In the genomic region with DNA sequence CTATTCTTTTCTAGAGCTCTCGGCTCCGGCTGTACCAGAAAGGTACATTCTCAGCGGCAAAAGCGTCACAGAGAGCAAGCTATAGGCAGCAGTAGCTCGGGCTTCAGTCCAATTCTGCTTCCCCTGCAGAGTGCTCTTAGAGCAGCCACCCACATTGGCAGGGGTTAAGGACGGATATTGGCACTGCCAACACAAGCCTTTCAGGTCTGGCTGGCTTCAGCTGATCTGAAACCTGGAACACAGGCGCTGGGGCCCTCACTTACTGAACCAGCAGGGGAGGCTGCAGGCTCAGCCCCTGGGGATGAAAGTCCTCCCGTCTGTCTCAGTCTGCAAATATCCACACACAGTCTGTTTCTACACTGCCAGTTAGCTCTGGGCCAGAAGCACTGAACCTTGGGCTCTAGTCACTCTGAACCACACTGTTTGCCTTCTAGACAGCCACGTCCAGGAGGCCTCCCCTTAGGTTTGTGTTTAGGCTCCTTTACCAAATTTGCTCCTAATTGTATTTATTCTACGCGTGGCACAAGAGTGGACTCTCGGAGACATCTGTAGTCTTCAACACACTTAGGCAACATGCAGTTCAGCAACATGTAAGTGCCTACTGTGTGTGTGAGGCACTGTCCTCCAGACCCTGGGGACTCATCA, we compare ENCODE assay signal across 1 cellular context.
TF ChIP-seq lines count a peak whose summit lies in the region.

No MANE protein-coding gene starts in this region.

TF ChIP-seq in HepG2, 621 proteins besides CTCF, POLR2A, EP300 and RAD21 (continued from another document and continues in another):
- no peak for TF ChIP-seq ZNF143 (CRISPR knock-in tag; IDR thresholded peaks at IDR 0.05)
- TF ChIP-seq ZNF703 (CRISPR knock-in tag; IDR thresholded peaks at IDR 0.05; ENCODE audit: borderline replicate concordance) = no peak
- TF ChIP-seq ARNT2 (CRISPR knock-in tag; IDR thresholded peaks at IDR 0.05; ENCODE audit: low read depth) = 0 out of 2 replicates have a peak, but pooled peaks have one; percentile 45
- 0 out of 2 replicates have a peak, but pooled peaks have one; percentile 48 for TF ChIP-seq KLF12 (CRISPR knock-in tag; IDR thresholded peaks at IDR 0.05; ENCODE audit: borderline replicate concordance)
- TF ChIP-seq ZNF724P (CRISPR knock-in tag; IDR thresholded peaks at IDR 0.05; ENCODE audit: borderline replicate concordance) = 0 out of 2 replicates have a peak, but pooled peaks have one; percentile 40
- TF ChIP-seq, protein P1, sequence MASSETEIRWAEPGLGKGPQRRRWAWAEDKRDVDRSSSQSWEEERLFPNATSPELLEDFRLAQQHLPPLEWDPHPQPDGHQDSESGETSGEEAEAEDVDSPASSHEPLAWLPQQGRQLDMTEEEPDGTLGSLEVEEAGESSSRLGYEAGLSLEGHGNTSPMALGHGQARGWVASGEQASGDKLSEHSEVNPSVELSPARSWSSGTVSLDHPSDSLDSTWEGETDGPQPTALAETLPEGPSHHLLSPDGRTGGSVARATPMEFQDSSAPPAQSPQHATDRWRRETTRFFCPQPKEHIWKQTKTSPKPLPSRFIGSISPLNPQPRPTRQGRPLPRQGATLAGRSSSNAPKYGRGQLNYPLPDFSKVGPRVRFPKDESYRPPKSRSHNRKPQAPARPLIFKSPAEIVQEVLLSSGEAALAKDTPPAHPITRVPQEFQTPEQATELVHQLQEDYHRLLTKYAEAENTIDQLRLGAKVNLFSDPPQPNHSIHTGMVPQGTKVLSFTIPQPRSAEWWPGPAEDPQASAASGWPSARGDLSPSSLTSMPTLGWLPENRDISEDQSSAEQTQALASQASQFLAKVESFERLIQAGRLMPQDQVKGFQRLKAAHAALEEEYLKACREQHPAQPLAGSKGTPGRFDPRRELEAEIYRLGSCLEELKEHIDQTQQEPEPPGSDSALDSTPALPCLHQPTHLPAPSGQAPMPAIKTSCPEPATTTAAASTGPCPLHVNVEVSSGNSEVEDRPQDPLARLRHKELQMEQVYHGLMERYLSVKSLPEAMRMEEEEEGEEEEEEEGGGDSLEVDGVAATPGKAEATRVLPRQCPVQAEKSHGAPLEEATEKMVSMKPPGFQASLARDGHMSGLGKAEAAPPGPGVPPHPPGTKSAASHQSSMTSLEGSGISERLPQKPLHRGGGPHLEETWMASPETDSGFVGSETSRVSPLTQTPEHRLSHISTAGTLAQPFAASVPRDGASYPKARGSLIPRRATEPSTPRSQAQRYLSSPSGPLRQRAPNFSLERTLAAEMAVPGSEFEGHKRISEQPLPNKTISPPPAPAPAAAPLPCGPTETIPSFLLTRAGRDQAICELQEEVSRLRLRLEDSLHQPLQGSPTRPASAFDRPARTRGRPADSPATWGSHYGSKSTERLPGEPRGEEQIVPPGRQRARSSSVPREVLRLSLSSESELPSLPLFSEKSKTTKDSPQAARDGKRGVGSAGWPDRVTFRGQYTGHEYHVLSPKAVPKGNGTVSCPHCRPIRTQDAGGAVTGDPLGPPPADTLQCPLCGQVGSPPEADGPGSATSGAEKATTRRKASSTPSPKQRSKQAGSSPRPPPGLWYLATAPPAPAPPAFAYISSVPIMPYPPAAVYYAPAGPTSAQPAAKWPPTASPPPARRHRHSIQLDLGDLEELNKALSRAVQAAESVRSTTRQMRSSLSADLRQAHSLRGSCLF (CRISPR knock-in tag; IDR thresholded peaks at IDR 0.05; ENCODE audit: borderline replicate concordance) = no peak
- TF ChIP-seq DNMT1 (CRISPR knock-in tag; IDR thresholded peaks at IDR 0.05) = no peak
- no peak for TF ChIP-seq ZNF235 (CRISPR knock-in tag; IDR thresholded peaks at IDR 0.05; ENCODE audit: borderline replicate concordance)
- TF ChIP-seq, protein P2, sequence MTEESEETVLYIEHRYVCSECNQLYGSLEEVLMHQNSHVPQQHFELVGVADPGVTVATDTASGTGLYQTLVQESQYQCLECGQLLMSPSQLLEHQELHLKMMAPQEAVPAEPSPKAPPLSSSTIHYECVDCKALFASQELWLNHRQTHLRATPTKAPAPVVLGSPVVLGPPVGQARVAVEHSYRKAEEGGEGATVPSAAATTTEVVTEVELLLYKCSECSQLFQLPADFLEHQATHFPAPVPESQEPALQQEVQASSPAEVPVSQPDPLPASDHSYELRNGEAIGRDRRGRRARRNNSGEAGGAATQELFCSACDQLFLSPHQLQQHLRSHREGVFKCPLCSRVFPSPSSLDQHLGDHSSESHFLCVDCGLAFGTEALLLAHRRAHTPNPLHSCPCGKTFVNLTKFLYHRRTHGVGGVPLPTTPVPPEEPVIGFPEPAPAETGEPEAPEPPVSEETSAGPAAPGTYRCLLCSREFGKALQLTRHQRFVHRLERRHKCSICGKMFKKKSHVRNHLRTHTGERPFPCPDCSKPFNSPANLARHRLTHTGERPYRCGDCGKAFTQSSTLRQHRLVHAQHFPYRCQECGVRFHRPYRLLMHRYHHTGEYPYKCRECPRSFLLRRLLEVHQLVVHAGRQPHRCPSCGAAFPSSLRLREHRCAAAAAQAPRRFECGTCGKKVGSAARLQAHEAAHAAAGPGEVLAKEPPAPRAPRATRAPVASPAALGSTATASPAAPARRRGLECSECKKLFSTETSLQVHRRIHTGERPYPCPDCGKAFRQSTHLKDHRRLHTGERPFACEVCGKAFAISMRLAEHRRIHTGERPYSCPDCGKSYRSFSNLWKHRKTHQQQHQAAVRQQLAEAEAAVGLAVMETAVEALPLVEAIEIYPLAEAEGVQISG (CRISPR knock-in tag; IDR thresholded peaks at IDR 0.05) = peak; percentile 58
- no peak for TF ChIP-seq ZNF354B (CRISPR knock-in tag; IDR thresholded peaks at IDR 0.05)
- TF ChIP-seq HNF4G (IDR thresholded peaks at IDR 0.05; ENCODE audit: borderline replicate concordance, low read depth, low read length) = peak; percentile 85
- peak; percentile 71; the same call in 1 of the 2 replicates for TF ChIP-seq HNF4G (CRISPR knock-in tag; IDR thresholded peaks at IDR 0.05; ENCODE audit: borderline replicate concordance, low read depth)
- no peak for TF ChIP-seq KLF11 (CRISPR knock-in tag; IDR thresholded peaks at IDR 0.05)
- no peak for TF ChIP-seq HNRNPK (IDR thresholded peaks at IDR 0.05; ENCODE audit: low read depth, low read length, poor library complexity, severe bottlenecking)
- TF ChIP-seq CHD4 (IDR thresholded peaks at IDR 0.05; ENCODE audit: borderline replicate concordance, low read length) = no peak
- TF ChIP-seq, protein P3, sequence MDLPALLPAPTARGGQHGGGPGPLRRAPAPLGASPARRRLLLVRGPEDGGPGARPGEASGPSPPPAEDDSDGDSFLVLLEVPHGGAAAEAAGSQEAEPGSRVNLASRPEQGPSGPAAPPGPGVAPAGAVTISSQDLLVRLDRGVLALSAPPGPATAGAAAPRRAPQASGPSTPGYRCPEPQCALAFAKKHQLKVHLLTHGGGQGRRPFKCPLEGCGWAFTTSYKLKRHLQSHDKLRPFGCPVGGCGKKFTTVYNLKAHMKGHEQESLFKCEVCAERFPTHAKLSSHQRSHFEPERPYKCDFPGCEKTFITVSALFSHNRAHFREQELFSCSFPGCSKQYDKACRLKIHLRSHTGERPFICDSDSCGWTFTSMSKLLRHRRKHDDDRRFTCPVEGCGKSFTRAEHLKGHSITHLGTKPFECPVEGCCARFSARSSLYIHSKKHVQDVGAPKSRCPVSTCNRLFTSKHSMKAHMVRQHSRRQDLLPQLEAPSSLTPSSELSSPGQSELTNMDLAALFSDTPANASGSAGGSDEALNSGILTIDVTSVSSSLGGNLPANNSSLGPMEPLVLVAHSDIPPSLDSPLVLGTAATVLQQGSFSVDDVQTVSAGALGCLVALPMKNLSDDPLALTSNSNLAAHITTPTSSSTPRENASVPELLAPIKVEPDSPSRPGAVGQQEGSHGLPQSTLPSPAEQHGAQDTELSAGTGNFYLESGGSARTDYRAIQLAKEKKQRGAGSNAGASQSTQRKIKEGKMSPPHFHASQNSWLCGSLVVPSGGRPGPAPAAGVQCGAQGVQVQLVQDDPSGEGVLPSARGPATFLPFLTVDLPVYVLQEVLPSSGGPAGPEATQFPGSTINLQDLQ (CRISPR knock-in tag; IDR thresholded peaks at IDR 0.05) = no peak
- TF ChIP-seq TP53 (CRISPR knock-in tag; conservative IDR thresholded peaks at IDR 0.05) = no peak
- TF ChIP-seq PCBP2 (optimal IDR thresholded peaks at IDR 0.05; ENCODE audit: low read depth, low read length, poor library complexity, severe bottlenecking) = no peak
- no peak for TF ChIP-seq ZNF333 (CRISPR knock-in tag; IDR thresholded peaks at IDR 0.05; ENCODE audit: borderline replicate concordance)
- no peak for TF ChIP-seq GABPB1 (CRISPR knock-in tag; IDR thresholded peaks at IDR 0.05)
- no peak for TF ChIP-seq ZNF546 (CRISPR knock-in tag; conservative IDR thresholded peaks at IDR 0.05)
- 0 out of 2 replicates have a peak, but pooled peaks have one; percentile 50 for TF ChIP-seq JUN (CRISPR knock-in tag; IDR thresholded peaks at IDR 0.05)
- TF ChIP-seq, protein P4, sequence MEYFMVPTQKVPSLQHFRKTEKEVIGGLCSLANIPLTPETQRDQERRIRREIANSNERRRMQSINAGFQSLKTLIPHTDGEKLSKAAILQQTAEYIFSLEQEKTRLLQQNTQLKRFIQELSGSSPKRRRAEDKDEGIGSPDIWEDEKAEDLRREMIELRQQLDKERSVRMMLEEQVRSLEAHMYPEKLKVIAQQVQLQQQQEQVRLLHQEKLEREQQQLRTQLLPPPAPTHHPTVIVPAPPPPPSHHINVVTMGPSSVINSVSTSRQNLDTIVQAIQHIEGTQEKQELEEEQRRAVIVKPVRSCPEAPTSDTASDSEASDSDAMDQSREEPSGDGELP (IDR thresholded peaks at IDR 0.05; ENCODE audit: borderline replicate concordance, low read depth) = peak; percentile 82
- TF ChIP-seq, protein P5, sequence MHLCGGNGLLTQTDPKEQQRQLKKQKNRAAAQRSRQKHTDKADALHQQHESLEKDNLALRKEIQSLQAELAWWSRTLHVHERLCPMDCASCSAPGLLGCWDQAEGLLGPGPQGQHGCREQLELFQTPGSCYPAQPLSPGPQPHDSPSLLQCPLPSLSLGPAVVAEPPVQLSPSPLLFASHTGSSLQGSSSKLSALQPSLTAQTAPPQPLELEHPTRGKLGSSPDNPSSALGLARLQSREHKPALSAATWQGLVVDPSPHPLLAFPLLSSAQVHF (CRISPR knock-in tag; IDR thresholded peaks at IDR 0.05) = no peak
- TF ChIP-seq KDM5B (CRISPR knock-in tag; IDR thresholded peaks at IDR 0.05; ENCODE audit: borderline replicate concordance) = peak; percentile 32; the same call in 1 of the 2 replicates
- TF ChIP-seq ZNF180 (CRISPR knock-in tag; IDR thresholded peaks at IDR 0.05; ENCODE audit: borderline replicate concordance, low read depth) = no peak
- TF ChIP-seq, protein P6, sequence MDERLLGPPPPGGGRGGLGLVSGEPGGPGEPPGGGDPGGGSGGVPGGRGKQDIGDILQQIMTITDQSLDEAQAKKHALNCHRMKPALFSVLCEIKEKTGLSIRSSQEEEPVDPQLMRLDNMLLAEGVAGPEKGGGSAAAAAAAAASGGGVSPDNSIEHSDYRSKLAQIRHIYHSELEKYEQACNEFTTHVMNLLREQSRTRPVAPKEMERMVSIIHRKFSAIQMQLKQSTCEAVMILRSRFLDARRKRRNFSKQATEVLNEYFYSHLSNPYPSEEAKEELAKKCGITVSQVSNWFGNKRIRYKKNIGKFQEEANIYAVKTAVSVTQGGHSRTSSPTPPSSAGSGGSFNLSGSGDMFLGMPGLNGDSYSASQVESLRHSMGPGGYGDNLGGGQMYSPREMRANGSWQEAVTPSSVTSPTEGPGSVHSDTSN (CRISPR knock-in tag; IDR thresholded peaks at IDR 0.05) = no peak
- TF ChIP-seq ZBTB7A (CRISPR knock-in tag; IDR thresholded peaks at IDR 0.05) = no peak
- TF ChIP-seq ZNF879 (CRISPR knock-in tag; IDR thresholded peaks at IDR 0.05) = no peak
- 0 out of 2 replicates have a peak, but pooled peaks have one; percentile 49 for TF ChIP-seq PPARG (CRISPR knock-in tag; conservative IDR thresholded peaks at IDR 0.05)
- no peak for TF ChIP-seq HMGA1 (CRISPR knock-in tag; conservative IDR thresholded peaks at IDR 0.05)
- no peak for TF ChIP-seq TGIF2 (CRISPR knock-in tag; IDR thresholded peaks at IDR 0.05)
- peak; percentile 68 for TF ChIP-seq BCL6 (CRISPR knock-in tag; IDR thresholded peaks at IDR 0.05)
- TF ChIP-seq, protein P7, sequence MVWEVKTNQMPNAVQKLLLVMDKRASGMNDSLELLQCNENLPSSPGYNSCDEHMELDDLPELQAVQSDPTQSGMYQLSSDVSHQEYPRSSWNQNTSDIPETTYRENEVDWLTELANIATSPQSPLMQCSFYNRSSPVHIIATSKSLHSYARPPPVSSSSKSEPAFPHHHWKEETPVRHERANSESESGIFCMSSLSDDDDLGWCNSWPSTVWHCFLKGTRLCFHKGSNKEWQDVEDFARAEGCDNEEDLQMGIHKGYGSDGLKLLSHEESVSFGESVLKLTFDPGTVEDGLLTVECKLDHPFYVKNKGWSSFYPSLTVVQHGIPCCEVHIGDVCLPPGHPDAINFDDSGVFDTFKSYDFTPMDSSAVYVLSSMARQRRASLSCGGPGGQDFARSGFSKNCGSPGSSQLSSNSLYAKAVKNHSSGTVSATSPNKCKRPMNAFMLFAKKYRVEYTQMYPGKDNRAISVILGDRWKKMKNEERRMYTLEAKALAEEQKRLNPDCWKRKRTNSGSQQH (CRISPR knock-in tag; IDR thresholded peaks at IDR 0.05; ENCODE audit: low read depth) = no peak
- TF ChIP-seq KDM4B (CRISPR knock-in tag; IDR thresholded peaks at IDR 0.05) = 0 out of 2 replicates have a peak, but pooled peaks have one; percentile 50
- peak; percentile 49; the same call in 1 of the 2 replicates for TF ChIP-seq PITX1 (CRISPR knock-in tag; IDR thresholded peaks at IDR 0.05)
- TF ChIP-seq LCORL (IDR thresholded peaks at IDR 0.05) = no peak
- TF ChIP-seq LCORL (CRISPR knock-in tag; IDR thresholded peaks at IDR 0.05) = peak; percentile 93
- TF ChIP-seq POLR2G (IDR thresholded peaks at IDR 0.05; ENCODE audit: low read depth, low read length) = no peak
- peak; percentile 92 for TF ChIP-seq ZNF777 (CRISPR knock-in tag; IDR thresholded peaks at IDR 0.05)
- peak in 1 of 2 experiments; percentile 69; a peak in 1 of 4 replicates for TF ChIP-seq KLF16 (CRISPR knock-in tag; IDR thresholded peaks at IDR 0.05)
- TF ChIP-seq ZNF17 (CRISPR knock-in tag; IDR thresholded peaks at IDR 0.05) = no peak
- no peak for TF ChIP-seq BORCS8-MEF2B (CRISPR knock-in tag; IDR thresholded peaks at IDR 0.05)
- no peak for TF ChIP-seq PAF1 (CRISPR knock-in tag; IDR thresholded peaks at IDR 0.05)
- no peak for TF ChIP-seq ZNF484 (CRISPR knock-in tag; IDR thresholded peaks at IDR 0.05; ENCODE audit: borderline replicate concordance, low read depth)
- 0 out of 2 replicates have a peak, but pooled peaks have one; percentile 61 for TF ChIP-seq ZNF792 (CRISPR knock-in tag; IDR thresholded peaks at IDR 0.05)
- TF ChIP-seq, protein P8, sequence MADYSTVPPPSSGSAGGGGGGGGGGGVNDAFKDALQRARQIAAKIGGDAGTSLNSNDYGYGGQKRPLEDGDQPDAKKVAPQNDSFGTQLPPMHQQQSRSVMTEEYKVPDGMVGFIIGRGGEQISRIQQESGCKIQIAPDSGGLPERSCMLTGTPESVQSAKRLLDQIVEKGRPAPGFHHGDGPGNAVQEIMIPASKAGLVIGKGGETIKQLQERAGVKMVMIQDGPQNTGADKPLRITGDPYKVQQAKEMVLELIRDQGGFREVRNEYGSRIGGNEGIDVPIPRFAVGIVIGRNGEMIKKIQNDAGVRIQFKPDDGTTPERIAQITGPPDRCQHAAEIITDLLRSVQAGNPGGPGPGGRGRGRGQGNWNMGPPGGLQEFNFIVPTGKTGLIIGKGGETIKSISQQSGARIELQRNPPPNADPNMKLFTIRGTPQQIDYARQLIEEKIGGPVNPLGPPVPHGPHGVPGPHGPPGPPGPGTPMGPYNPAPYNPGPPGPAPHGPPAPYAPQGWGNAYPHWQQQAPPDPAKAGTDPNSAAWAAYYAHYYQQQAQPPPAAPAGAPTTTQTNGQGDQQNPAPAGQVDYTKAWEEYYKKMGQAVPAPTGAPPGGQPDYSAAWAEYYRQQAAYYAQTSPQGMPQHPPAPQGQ (CRISPR knock-in tag; IDR thresholded peaks at IDR 0.05; ENCODE audit: borderline replicate concordance) = no peak
- 0 out of 2 replicates have a peak, but pooled peaks have one; percentile 24 for TF ChIP-seq ZNF891 (CRISPR knock-in tag; IDR thresholded peaks at IDR 0.05)
- no peak for TF ChIP-seq TOE1 (CRISPR knock-in tag; IDR thresholded peaks at IDR 0.05)
- TF ChIP-seq PTBP1 (IDR thresholded peaks at IDR 0.05; ENCODE audit: low read depth, low read length, poor library complexity, severe bottlenecking) = no peak
